9 cellular contexts compared by ENCODE assay signal in the genomic region with DNA sequence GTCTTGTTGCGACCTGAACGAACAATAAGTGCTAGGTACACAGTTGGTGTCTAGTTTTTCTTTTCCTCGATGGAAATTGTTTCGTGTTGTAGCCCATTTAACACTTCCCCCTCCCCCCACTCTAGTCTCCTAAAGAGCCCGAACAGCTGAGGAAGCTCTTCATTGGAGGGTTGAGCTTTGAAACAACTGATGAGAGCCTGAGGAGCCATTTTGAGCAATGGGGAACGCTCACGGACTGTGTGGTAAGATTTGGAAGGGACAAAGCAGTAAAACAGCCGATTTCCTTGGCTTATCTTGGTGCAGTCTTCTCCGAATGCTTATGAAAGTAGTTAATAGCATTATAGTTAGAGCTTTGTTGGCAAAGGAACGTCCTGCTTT. TPM values are rescaled to one million over a fixed set of nuclear protein-coding genes. Genes with fewer than 3 reads are reported as not detected.
A peak's percentile ranks its signal among the peaks of the same experiment; 100 is the strongest.
DNase-seq lines count a peak whose midpoint lies in the region; TF ChIP-seq lines count a peak whose summit lies in the region.
"Not testable (repeated sequence)": the region's sequence is repeated elsewhere in the genome, so short reads cannot be mapped to it uniquely, and the experiment has no call there.
"Had no signal": no experiment of that assay in that cellular context is flagged by ENCODE, and none has a peak within 500 bp of the region (broad histone marks: within the 10 kb centered on the region; RNA-seq: fewer than 3 reads in every experiment).

No MANE protein-coding gene starts in this region.

- H4K91ac ChIP-seq in H9 (ENCODE audit: insufficient read length, low read depth, low read length) = peak overlapping the region; percentile 5

- peak overlapping the region; percentile 96 for H3K56ac ChIP-seq in H9 (ENCODE audit: insufficient read length, low read depth, low read length)

- H2BK5ac ChIP-seq in H9 (ENCODE audit: insufficient read length, low read length) = peak overlapping the region; percentile 85

- in situ Hi-C loops in astrocyte of the spinal cord (cut with HindIII; ENCODE audit: low sequenced_read_pairs) = not testable (repeated sequence)

- not testable (repeated sequence) for H3K4me1 ChIP-seq in H9 (ENCODE audit: insufficient read depth, low read length); esophagus (ENCODE audit: control insufficient read depth in 2 of 2, insufficient read depth in 2 of 2, low read length in 1 of 2)
- H3K4me1 ChIP-seq in OCI-LY1 (ENCODE audit: insufficient read depth, low read length, severe bottlenecking) = peaks cover 69% of the 10 kb centered on the region
- peaks cover 20% of the 10 kb centered on the region for H3K4me1 ChIP-seq in iPS-20b (ENCODE audit: insufficient read depth, low read length)
- H3K4me1 ChIP-seq in neural progenitor cell = peaks cover 47% of the 10 kb centered on the region
- peaks cover 6 to 69% (median 61%) of the 10 kb centered on the region in 5 donors for H3K4me1 ChIP-seq in subcutaneous abdominal adipose tissue (ENCODE audit: control insufficient read depth in 5 of 5, insufficient read depth in 5 of 5, low read length in 5 of 5)

- H3K9me3 ChIP-seq in H9 (ENCODE audit: control insufficient read depth, low read depth, low read length); OCI-LY1 (ENCODE audit: low read length); esophagus (ENCODE audit: control insufficient read depth in 2 of 2, insufficient read depth in 1 of 2, low read depth in 1 of 2, low read length in 1 of 2); iPS-20b (ENCODE audit: insufficient read depth, low read depth, low read length); neural progenitor cell (ENCODE audit: low read depth); subcutaneous abdominal adipose tissue (ENCODE audit: control insufficient read depth in 5 of 5, low read length in 5 of 5): not testable (repeated sequence)

- no CpG with 5 or more reads among the region's 10 CpGs for WGBS in H9 (ENCODE audit: extremely low coverage, insufficient read length, low lambda C conversion rate)
- 0 to 1% methylated on average over 10 of the region's 10 CpGs for WGBS in esophagus, 2 donors

- H3K9ac ChIP-seq in H9 (ENCODE audit: extremely low read depth, insufficient read length, low read length) = peak overlapping the region; percentile 99
- peak overlapping the region; percentile 99 for H3K9ac ChIP-seq in OCI-LY1 (ENCODE audit: low read length)
- peak overlapping the region; percentile 100 for H3K9ac ChIP-seq in iPS-20b (ENCODE audit: low read depth, low read length)
- H3K9ac ChIP-seq in neural progenitor cell = peak overlapping the region; percentile 97
- H3K9ac ChIP-seq in subcutaneous abdominal adipose tissue (ENCODE audit: low read length in 5 of 5) = peak overlapping the region; percentile 79 to 98 (median 92)

- peak overlapping the region; percentile 2 for H2AK5ac ChIP-seq in H9 (ENCODE audit: insufficient read length, low read length)

- H3K36me3 Mint-ChIP-seq in H9 (ENCODE audit: insufficient read depth in 1 of 3, low read depth in 3 of 3) = peaks cover 0 to 27% (median 5%) of the 10 kb centered on the region in 3 experiments
- H3K36me3 Mint-ChIP-seq in neural progenitor cell = peaks cover 23% of the 10 kb centered on the region

- peak overlapping the region; percentile 96 for H3K4me3 ChIP-seq in AG10803 (ENCODE audit: low read length)
- peak overlapping the region; percentile 85 for H3K4me3 ChIP-seq in OCI-LY1 (ENCODE audit: low read depth, low read length, poor library complexity, severe bottlenecking)
- peak overlapping the region; percentile 97 for H3K4me3 ChIP-seq in astrocyte of the spinal cord (ENCODE audit: low read depth, low read length)
- H3K4me3 ChIP-seq in esophagus (ENCODE audit: low read depth in 1 of 2, low read length in 2 of 2) = peak overlapping the region; percentile 89 to 91
- peak overlapping the region; percentile 94 for H3K4me3 ChIP-seq in iPS-20b (ENCODE audit: low read length)
- H3K4me3 ChIP-seq in neural progenitor cell = peak overlapping the region; percentile 88
- H3K4me3 ChIP-seq in subcutaneous abdominal adipose tissue (ENCODE audit: low read depth in 1 of 5, low read length in 5 of 5) = peak overlapping the region; percentile 84 to 100 (median 96)

- H3K79me2 ChIP-seq in H9 (ENCODE audit: insufficient read depth, low read length) = peaks cover 19% of the 10 kb centered on the region; the same call in 1 of the 2 replicates
- H3K79me2 ChIP-seq in OCI-LY1 (ENCODE audit: insufficient read depth, low read length) = peaks cover 46% of the 10 kb centered on the region
- peaks cover 90% of the 10 kb centered on the region for H3K79me2 ChIP-seq in neural progenitor cell (ENCODE audit: low read depth)

- peak overlapping the region; percentile 99 for H4K8ac ChIP-seq in H9 (replicated peaks; ENCODE audit: insufficient read length, low read depth, low read length)

- H3K23ac ChIP-seq in H9 (ENCODE audit: insufficient read length, low read depth, low read length) = peak overlapping the region; percentile 10

- not testable (repeated sequence) for H3K27me3 ChIP-seq in H9 (ENCODE audit: insufficient read depth, low read length); OCI-LY1 (ENCODE audit: insufficient read depth, low read length); esophagus (ENCODE audit: control insufficient read depth in 1 of 2, insufficient read depth in 2 of 2, low read length in 2 of 2); iPS-20b (ENCODE audit: insufficient read depth, low read length); neural progenitor cell; subcutaneous abdominal adipose tissue (ENCODE audit: control insufficient read depth in 5 of 5, insufficient read depth in 4 of 5, low read length in 5 of 5)

- H2BK12ac ChIP-seq in H9 (ENCODE audit: insufficient read length, low read depth, low read length) = not testable (repeated sequence)

- H3K4me1 Mint-ChIP-seq in H9 (peaks cover 44 to 61% of the 10 kb centered on the region in 2 experiments), neural progenitor cell (peaks cover 60% of the 10 kb centered on the region)

- peak overlapping the region; percentile 98 for H3K18ac ChIP-seq in H9 (ENCODE audit: insufficient read length, low read depth, low read length)

- not testable (repeated sequence) for H3K27me3 Mint-ChIP-seq in H9 (ENCODE audit: low read depth); neural progenitor cell (ENCODE audit: insufficient read depth, low read depth)

- DNase-seq in AG10803 (ENCODE audit: low read depth); H9; astrocyte of the spinal cord (ENCODE audit: low read depth, low spot score); neural progenitor cell (ENCODE audit: low spot score): not testable (repeated sequence)

- H3K36me3 ChIP-seq in OCI-LY1 (ENCODE audit: insufficient read depth, low read length) = peaks cover 85% of the 10 kb centered on the region
- H3K36me3 ChIP-seq in esophagus (ENCODE audit: control insufficient read depth in 2 of 2, insufficient read depth in 2 of 2, low read length in 1 of 2) = not testable (repeated sequence)
- H3K36me3 ChIP-seq in iPS-20b (ENCODE audit: insufficient read depth, low read depth, low read length) = peaks cover 75% of the 10 kb centered on the region
- peaks cover 40% of the 10 kb centered on the region for H3K36me3 ChIP-seq in neural progenitor cell
- H3K36me3 ChIP-seq in subcutaneous abdominal adipose tissue (ENCODE audit: control insufficient read depth in 5 of 5, insufficient read depth in 5 of 5, low read length in 5 of 5) = peaks cover 28 to 46% (median 39%) of the 10 kb centered on the region in 5 donors

- not testable (repeated sequence) for TF ChIP-seq CTCF in AG10803 (conservative IDR thresholded peaks at IDR 0.05; ENCODE audit: low read length); H9 (conservative IDR thresholded peaks at IDR 0.05); OCI-LY1 (IDR thresholded peaks at IDR 0.05; ENCODE audit: low read length); astrocyte of the spinal cord (IDR thresholded peaks at IDR 0.05; ENCODE audit: low read depth, low read length); neural progenitor cell (IDR thresholded peaks at IDR 0.05)

- H3K23me2 ChIP-seq in H9 (ENCODE audit: insufficient read length, low read depth, low read length, poor library complexity, severe bottlenecking) = not testable (repeated sequence)

- H2BK15ac ChIP-seq in H9 (ENCODE audit: low read depth, low read length) = not testable (repeated sequence)

- not testable (repeated sequence) for H2BK20ac ChIP-seq in H9 (ENCODE audit: low read depth, low read length, poor library complexity, severe bottlenecking)

- not testable (repeated sequence) for H3K9me2 ChIP-seq in OCI-LY1 (ENCODE audit: low read depth, low read length)

- H3K4ac ChIP-seq in H9 (ENCODE audit: low read depth, low read length) = peak overlapping the region; percentile 64; the same call in 1 of the 2 replicates

- peak overlapping the region; percentile 77 for H3T11ph ChIP-seq in H9 (ENCODE audit: low read length)

- not testable (repeated sequence) for H3K79me1 ChIP-seq in H9 (ENCODE audit: insufficient read depth, low read depth, low read length, poor library complexity, severe bottlenecking)

- H3K27ac ChIP-seq in H9 (ENCODE audit: insufficient read length, low read depth, low read length) (peak overlapping the region; percentile 92), OCI-LY1 (ENCODE audit: low read depth, low read length, poor library complexity, severe bottlenecking) (peak overlapping the region; percentile 93), esophagus (ENCODE audit: low read depth in 2 of 2, low read length in 1 of 2) (peak overlapping the region; percentile 92 to 98), iPS-20b (ENCODE audit: low read length) (peak overlapping the region; percentile 85), neural progenitor cell (peak overlapping the region; percentile 93), subcutaneous abdominal adipose tissue (ENCODE audit: low read depth, low read length) (peak overlapping the region; percentile 95)

- H4K20me1 ChIP-seq in H9 (ENCODE audit: control insufficient read depth, insufficient read depth, insufficient read length); OCI-LY1 (ENCODE audit: insufficient read depth, low read length): not testable (repeated sequence)
- peaks cover 85% of the 10 kb centered on the region for H4K20me1 ChIP-seq in neural progenitor cell (ENCODE audit: low read depth)

- H3K4me2 ChIP-seq in H9 (ENCODE audit: insufficient read depth, insufficient read length, low read length) (peak overlapping the region; percentile 32), OCI-LY1 (ENCODE audit: low read length) (peak overlapping the region; percentile 78), neural progenitor cell (peak overlapping the region; percentile 99)

- not testable (repeated sequence) for H2AFZ ChIP-seq in H9 (ENCODE audit: low read length); OCI-LY1 (ENCODE audit: low read length); neural progenitor cell (replicated peaks)

- not testable (repeated sequence) for H3K9me3 Mint-ChIP-seq in H9, neural progenitor cell

- H3K4me3 Mint-ChIP-seq in H9, neural progenitor cell: not testable (repeated sequence)

- H3K27ac Mint-ChIP-seq in H9, neural progenitor cell: not testable (repeated sequence)

- H2BK120ac ChIP-seq in H9 (ENCODE audit: low read depth, low read length, poor library complexity, severe bottlenecking) = not testable (repeated sequence)

- H4K5ac ChIP-seq in H9 (ENCODE audit: insufficient read length, low read depth, low read length) = peak overlapping the region; percentile 87

- H3K14ac ChIP-seq in H9 (ENCODE audit: insufficient read depth, low read length) = peak overlapping the region; percentile 95

- H3F3A ChIP-seq in OCI-LY1 (ENCODE audit: insufficient read depth, low read length) = peaks cover 11% of the 10 kb centered on the region; the same call in 1 of the 2 replicates
- H3F3A ChIP-seq in neural progenitor cell (ENCODE audit: low read depth) = peaks cover 80% of the 10 kb centered on the region

RNA-seq across cellular contexts. Expression of a gene that starts 0.7 kb away (rescaled TPM):
- total RNA-seq in H9 (2021) = 3,193 and 3,242 TPM in 2 replicates
- 100 to 1,000 TPM; 756 to 880 TPM for polyA plus RNA-seq in esophagus
- total RNA-seq in neural progenitor cell (ENCODE audit: low replicate concordance) = 1,779 and 2,341 TPM in 2 replicates

RNA-seq across cellular contexts. Expression of a gene that starts 1.3 kb away (rescaled TPM):
- total RNA-seq in H9 (2021) (204 and 206 TPM in 2 replicates), neural progenitor cell (ENCODE audit: low replicate concordance) (232 and 288 TPM in 2 replicates)
- 1 to 10 TPM; 4.9 to 5.6 TPM for polyA plus RNA-seq in esophagus

RNA-seq across cellular contexts. Expression of a gene that starts 19.6 kb away (rescaled TPM):
- total RNA-seq in H9 (2021) (1.2 and 1.5 TPM in 2 replicates), neural progenitor cell (ENCODE audit: low replicate concordance) (2.8 and 4.3 TPM in 2 replicates)
- polyA plus RNA-seq in esophagus = under 1 TPM; 0.08 to 0.09 TPM
- total RNA-seq: activated naive CD8-positive, alpha-beta T cell treated with anti-CD3 and anti-CD28 coated beads for 36 hours had no signal

RNA-seq across cellular contexts. Expression of a gene that starts 43.7 kb away (rescaled TPM):
- total RNA-seq in H9 (2021) (104 TPM in 2 replicates), neural progenitor cell (ENCODE audit: low replicate concordance) (197 and 219 TPM in 2 replicates)
- 10 to 100 TPM; 48.8 to 85.0 TPM for polyA plus RNA-seq in esophagus

Comparison
In these comparisons a context has a peak if more than half of its experiments do, and no peak if none do; other contexts are left out.
1. H3K4me2 ChIP-seq: peak in every context shown above with its lines; median percentile 99 in neural progenitor cell; 78 in OCI-LY1; 32 in H9.